Comparison of ENCODE assay signal across 16 cellular contexts in genomic region chr4:181364504-181364903, GRCh38.
DNase-seq lines count a peak whose midpoint lies in the region; ATAC-seq and TF ChIP-seq lines count a peak whose summit lies in the region.
"Had no signal": no experiment of that assay in that cellular context is flagged by ENCODE, and none has a peak within 500 bp of the region (broad histone marks: within the 10 kb centered on the region; RNA-seq: fewer than 3 reads in every experiment).

No MANE protein-coding gene starts in this region.

- peaks cover 4% of the 10 kb centered on the region for H3K4me1 ChIP-seq in RWPE2 (ENCODE audit: insufficient read depth, poor library complexity, severe bottlenecking)

- no peaks in the 10 kb centered on the region for H3K36me3 ChIP-seq in RWPE2 (ENCODE audit: low read depth)

- H3K27me3 ChIP-seq in RWPE2 (ENCODE audit: insufficient read depth, poor library complexity, severe bottlenecking) = peaks cover under 1% of the 10 kb centered on the region

- no peaks in the 10 kb centered on the region for H3K9me3 ChIP-seq in RWPE2 (ENCODE audit: severe bottlenecking)

- no peak overlapping the region for H3K27ac ChIP-seq in RWPE2 (ENCODE audit: poor library complexity, severe bottlenecking)
- H3K27ac ChIP-seq: C4-2B had no signal

- no peak overlapping the region for H3K27ac Mint-ChIP-seq in activated CD4-positive, alpha-beta T cell treated with anti-CD3 and anti-CD28 coated beads, Interleukin-2, amount 10 ng/mL, durations not matched to agents 24 days and 14 days

- no peaks in the 10 kb centered on the region for H3K36me3 Mint-ChIP-seq in activated CD4-positive, alpha-beta T cell treated with anti-CD3 and anti-CD28 coated beads, Interleukin-2, amount 10 ng/mL, durations not matched to agents 24 days and 14 days (ENCODE audit: low read depth)

- no peaks in the 10 kb centered on the region for H3K27me3 Mint-ChIP-seq in activated CD4-positive, alpha-beta T cell treated with anti-CD3 and anti-CD28 coated beads, Interleukin-2, amount 10 ng/mL, durations not matched to agents 24 days and 14 days

- no peak overlapping the region for H3K4me3 ChIP-seq in RWPE2 (ENCODE audit: severe bottlenecking)

- ATAC-seq in RWPE2 (ENCODE audit: low read depth) = peak; percentile 33; the same call in 1 of the 3 replicates
- ATAC-seq in GM19328 (IDR thresholded peaks at IDR 0.05; ENCODE audit: unreplicated experiment) = no peak
- no peak for ATAC-seq in HG02678 (IDR thresholded peaks at IDR 0.05; ENCODE audit: unreplicated experiment)

- DNase-seq in A172 (ENCODE audit: low spot score) (peak; percentile 31), GM03348 (ENCODE audit: low spot score) (peak; percentile 29), RWPE2 (ENCODE audit: low spot score) (no peak), inferior parietal cortex (ENCODE audit: extremely low spot score) (peak; percentile 11), DMS53 (lab: John Stamatoyannopoulos, UW) (no peak)
- no peak for DNase-seq in activated CD4-positive, alpha-beta T cell treated with anti-CD3 and anti-CD28 coated beads, Interleukin-2, amount 10 ng/mL, durations not matched to agents 24 days and 14 days
- DNase-seq: 8988T, GOT3, MV-4-11, NCI-H1417, NCI-H187 treated with DMSO at 0.1 percent for 48 hours, NCI-H526 treated with DMSO at 0.1 percent for 48 hours, OCI-M1 had no signal

- no peaks in the 10 kb centered on the region for H3K4me1 Mint-ChIP-seq in activated CD4-positive, alpha-beta T cell treated with anti-CD3 and anti-CD28 coated beads, Interleukin-2, amount 10 ng/mL, durations not matched to agents 24 days and 14 days

- TF ChIP-seq CTCF in RWPE2 (IDR thresholded peaks at IDR 0.05; ENCODE audit: poor library complexity, severe bottlenecking) = no peak

- no peaks in the 10 kb centered on the region for H3K9me3 Mint-ChIP-seq in activated CD4-positive, alpha-beta T cell treated with anti-CD3 and anti-CD28 coated beads, Interleukin-2, amount 10 ng/mL, durations not matched to agents 24 days and 14 days

- intact Hi-C loops in activated CD4-positive, alpha-beta T cell treated with anti-CD3 and anti-CD28 coated beads, Interleukin-2, amount 10 ng/mL, durations not matched to agents 24 days and 14 days (cut with micrococcal nuclease) = no loop called here

- no peak overlapping the region for H3K4me3 Mint-ChIP-seq in activated CD4-positive, alpha-beta T cell treated with anti-CD3 and anti-CD28 coated beads, Interleukin-2, amount 10 ng/mL, durations not matched to agents 24 days and 14 days

Comparison
In these comparisons a context has a peak if more than half of its experiments do, and no peak if none do; other contexts are left out.
1. DNase-seq: peak in A172 (single experiment), GM03348 (single experiment) and inferior parietal cortex (single experiment); none in RWPE2 (single experiment), DMS53 (single experiment) and activated CD4-positive, alpha-beta T cell treated with anti-CD3 and anti-CD28 coated beads, Interleukin-2, amount 10 ng/mL, durations not matched to agents 24 days and 14 days (single experiment).